29 cellular contexts compared by ENCODE assay signal in the genomic region with DNA sequence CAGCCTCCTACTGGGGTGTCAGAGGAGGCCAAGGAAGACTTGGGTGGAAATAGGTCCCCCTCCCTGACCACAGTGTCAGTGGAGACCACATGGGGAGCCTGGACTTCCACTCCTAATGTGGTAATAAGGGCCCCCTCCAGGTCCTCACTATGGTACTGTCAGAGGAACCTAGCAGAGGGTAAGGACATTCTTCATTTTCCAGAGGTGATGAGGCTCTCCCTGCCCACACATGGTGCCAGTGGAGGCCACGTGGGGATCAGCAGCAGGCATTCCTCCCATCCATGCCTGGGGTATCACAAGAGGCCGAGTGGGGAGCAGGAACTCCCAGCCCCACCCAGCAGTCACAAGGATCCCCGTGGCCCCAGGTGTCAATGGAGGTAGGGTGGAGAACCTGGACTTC. TPM values are rescaled to one million over a fixed set of nuclear protein-coding genes. Genes with fewer than 3 reads are reported as not detected.
"Had no signal": no experiment of that assay in that cellular context is flagged by ENCODE, and none has a peak within 500 bp of the region (broad histone marks: within the 10 kb centered on the region; RNA-seq: fewer than 3 reads in every experiment).

No MANE protein-coding gene starts in this region.

- H3K27ac ChIP-seq: coronary artery, esophagus squamous epithelium, heart right ventricle, left ventricle myocardium inferior, lower lobe of right lung, ovary, testis, tibial artery had no signal

- H3K4me2 ChIP-seq: smooth muscle cell had no signal

- DNase-seq: dermis blood vessel endothelial cell; effector memory CD4-positive, alpha-beta T cell; erythroblast; esophagus squamous epithelium; foreskin melanocyte; glutamatergic neuron; heart right ventricle; hippocampal formation; left cardiac atrium; left ventricle myocardium inferior; lower lobe of right lung; natural killer cell; occipital lobe; ovary; retina; stimulated activated CD4-positive, alpha-beta T cell treated with anti-CD3 and anti-CD28 coated beads, Interleukin-12 subunit alpha, Interleukin-12 subunit beta, amount 100 ng/mL, for 4 hours; stimulated activated CD4-positive, alpha-beta T cell treated with anti-CD3 and anti-CD28 coated beads, Interleukin-1b, Interleukin-23, amount 100 ng/mL, for 48 hours; stimulated activated CD4-positive, alpha-beta T cell treated with anti-CD3 and anti-CD28 coated beads, Interleukin-4, amount 100 ng/mL, for 24 hours; stimulated activated naive CD8-positive, alpha-beta T cell treated with anti-CD3 and anti-CD28 coated beads, Interleukin-15, Interleukin-2, amounts not matched to agents 100 U/mL and 50 U/mL, for 24 hours; substantia nigra; testis; tibial artery had no signal

- H3K9me3 ChIP-seq: esophagus squamous epithelium, heart right ventricle, left ventricle myocardium inferior, lower lobe of right lung, ovary, testis, tibial artery had no signal

- H3K4me3 ChIP-seq: coronary artery, esophagus squamous epithelium, heart right ventricle, left ventricle myocardium inferior, lower lobe of right lung, ovary, smooth muscle cell, testis, tibial artery had no signal

- H3K27me3 ChIP-seq: ovary, testis had no signal

- ATAC-seq: heart right ventricle; left cardiac atrium; lower lobe of right lung; natural killer cell; sciatic nerve; stimulated activated effector memory CD8-positive, alpha-beta T cell treated with anti-CD3 and anti-CD28 coated beads, Interleukin-12 subunit alpha, Interleukin-12 subunit beta, amount 100 ng/mL, for 72 hours; stimulated activated naive CD8-positive, alpha-beta T cell treated with anti-CD3 and anti-CD28 coated beads, Interleukin-15, Interleukin-2, amounts not matched to agents 100 U/mL and 50 U/mL, for 24 hours had no signal

- H3K36me3 ChIP-seq: esophagus squamous epithelium, heart right ventricle, left ventricle myocardium inferior, lower lobe of right lung, ovary, tibial artery had no signal

- H3K4me1 ChIP-seq: tibial artery had no signal

- FAIRE-seq: endometrium, islet of Langerhans, urothelium cell line had no signal

RNA-seq across cellular contexts. Expression of a gene that starts 6.5 kb away (rescaled TPM):
- total RNA-seq: smooth muscle cell had no signal

RNA-seq across cellular contexts. Expression of a gene that starts 51.0 kb away (rescaled TPM):
- total RNA-seq: sciatic nerve had no signal
